Comparison of ENCODE assay signal across 18 cellular contexts in genomic region chr9:125999504-125999881, GRCh38.
DNase-seq lines count a peak whose midpoint lies in the region; ATAC-seq, FAIRE-seq and TF ChIP-seq lines count a peak whose summit lies in the region.
"Had no signal": no experiment of that assay in that cellular context is flagged by ENCODE, and none has a peak within 500 bp of the region (broad histone marks: within the 10 kb centered on the region; RNA-seq: fewer than 3 reads in every experiment).

No MANE protein-coding gene starts in this region.

- H3K9me3 Mint-ChIP-seq in endodermal cell = no peaks in the 10 kb centered on the region
- H3K9me3 Mint-ChIP-seq: CD8-positive, alpha-beta T cell had no signal

- ATAC-seq in HG02588 (IDR thresholded peaks at IDR 0.05; ENCODE audit: unreplicated experiment) = no peak
- ATAC-seq: CD8-positive, alpha-beta T cell had no signal

- WGBS in endodermal cell (ENCODE audit: insufficient coverage in 1 of 2, insufficient read length in 1 of 2), 2 experiments = 93% methylated on average over 2 of the region's 2 CpGs

- no peak overlapping the region for H3K4me3 Mint-ChIP-seq in endodermal cell
- H3K4me3 Mint-ChIP-seq: CD8-positive, alpha-beta T cell had no signal

- H3K9ac ChIP-seq in kidney (ENCODE audit: low read length in 2 of 2) (no peak overlapping the region), endodermal cell (ENCODE audit: extremely low read depth, low read length, poor library complexity, severe bottlenecking) (no peak overlapping the region)

- H3K36me3 Mint-ChIP-seq in endodermal cell (ENCODE audit: low read depth) = no peaks in the 10 kb centered on the region
- H3K36me3 Mint-ChIP-seq: CD8-positive, alpha-beta T cell had no signal

- H3K4me1 Mint-ChIP-seq in endodermal cell = no peaks in the 10 kb centered on the region

- H3K27me3 ChIP-seq in left ventricle myocardium inferior (ENCODE audit: low read depth) = peaks cover 40% of the 10 kb centered on the region
- H3K27me3 ChIP-seq in endodermal cell (ENCODE audit: control insufficient read depth, insufficient read depth, low read length, poor library complexity, severe bottlenecking) = no peaks in the 10 kb centered on the region
- H3K27me3 ChIP-seq: BE2C had no signal

- no peaks in the 10 kb centered on the region for H3K4me1 ChIP-seq in left ventricle myocardium inferior
- H3K4me1 ChIP-seq in kidney (ENCODE audit: control insufficient read depth in 1 of 2, insufficient read depth in 1 of 2, low read depth in 1 of 2, low read length in 2 of 2) = no peaks in the 10 kb centered on the region
- H3K4me1 ChIP-seq in endodermal cell (ENCODE audit: control insufficient read depth, insufficient read depth, low read length) = no peaks in the 10 kb centered on the region
- H3K4me1 ChIP-seq: BE2C, HAP-1 had no signal

- H3K27me3 Mint-ChIP-seq in endodermal cell (ENCODE audit: insufficient read depth) = no peaks in the 10 kb centered on the region

- DNase-seq in cardiac septum (ENCODE audit: low spot score) (peak; percentile 24), left ventricle myocardium inferior (no peak), NCI-H82 treated with DMSO at 0.1 percent for 48 hours (lab: John Stamatoyannopoulos, UW; ENCODE audit: unreplicated experiment) (peak; percentile 1), kidney (peak; percentile 22), SIG-M5 (lab: John Stamatoyannopoulos, UW) (no peak), endodermal cell (no peak)
- DNase-seq: BE2C; CD8-positive, alpha-beta T cell; COR-L47; DND-41; GDM1; GOT3 had no signal

- TF ChIP-seq CTCF in left ventricle myocardium inferior (IDR thresholded peaks at IDR 0.05; ENCODE audit: borderline replicate concordance) = no peak
- TF ChIP-seq CTCF in kidney (IDR thresholded peaks at IDR 0.05; ENCODE audit: borderline replicate concordance, extremely low read depth, insufficient read depth) = no peak
- TF ChIP-seq CTCF in endodermal cell (conservative IDR thresholded peaks at IDR 0.05) = no peak

- H3K4me3 ChIP-seq in left ventricle myocardium inferior (no peak overlapping the region), kidney (ENCODE audit: low read length in 2 of 2) (no peak overlapping the region), endodermal cell (ENCODE audit: low read length) (no peak overlapping the region)
- H3K4me3 ChIP-seq: HAP-1 had no signal

- no peak overlapping the region for H3K27ac Mint-ChIP-seq in endodermal cell
- H3K27ac Mint-ChIP-seq: CD8-positive, alpha-beta T cell had no signal

- intact Hi-C loops in cardiac septum (cut with DNase I) (no loop called here), left ventricle myocardium inferior (cut with micrococcal nuclease) (no loop called here), kidney (cut with DNase I) (no loop called here)

- no peak for FAIRE-seq in kidney (lab: Jason Lieb, UNC)
- FAIRE-seq: A204.1, GM12892 had no signal

- H3K9me3 ChIP-seq in left ventricle myocardium inferior (replicated peaks) (no peaks in the 10 kb centered on the region), kidney (ENCODE audit: control insufficient read depth in 1 of 2, low read length in 2 of 2) (no peaks in the 10 kb centered on the region), endodermal cell (ENCODE audit: control insufficient read depth, low read length) (no peaks in the 10 kb centered on the region)
- H3K9me3 ChIP-seq: BE2C, HAP-1 had no signal

- H3K36me3 ChIP-seq in left ventricle myocardium inferior (no peaks in the 10 kb centered on the region), kidney (ENCODE audit: control insufficient read depth in 1 of 2, insufficient read depth in 2 of 2, low read length in 2 of 2) (no peaks in the 10 kb centered on the region), endodermal cell (ENCODE audit: control insufficient read depth, insufficient read depth, low read length) (no peaks in the 10 kb centered on the region)
- H3K36me3 ChIP-seq: BE2C, HAP-1 had no signal

- H3K27ac ChIP-seq in left ventricle myocardium inferior (replicated peaks) = no peak overlapping the region
- H3K27ac ChIP-seq in kidney (ENCODE audit: low read depth in 2 of 2, low read length in 2 of 2) = no peak overlapping the region
- no peak overlapping the region for H3K27ac ChIP-seq in endodermal cell (ENCODE audit: low read depth, low read length)
- H3K27ac ChIP-seq: C4-2B, HL-60 had no signal

Comparison
In these comparisons a context has a peak if more than half of its experiments do, and no peak if none do; other contexts are left out.
1. DNase-seq: peak in cardiac septum (single experiment), NCI-H82 treated with DMSO at 0.1 percent for 48 hours (single experiment) and kidney (single experiment); none in left ventricle myocardium inferior (single experiment), SIG-M5 (single experiment) and endodermal cell (single experiment).